In the genomic region with DNA sequence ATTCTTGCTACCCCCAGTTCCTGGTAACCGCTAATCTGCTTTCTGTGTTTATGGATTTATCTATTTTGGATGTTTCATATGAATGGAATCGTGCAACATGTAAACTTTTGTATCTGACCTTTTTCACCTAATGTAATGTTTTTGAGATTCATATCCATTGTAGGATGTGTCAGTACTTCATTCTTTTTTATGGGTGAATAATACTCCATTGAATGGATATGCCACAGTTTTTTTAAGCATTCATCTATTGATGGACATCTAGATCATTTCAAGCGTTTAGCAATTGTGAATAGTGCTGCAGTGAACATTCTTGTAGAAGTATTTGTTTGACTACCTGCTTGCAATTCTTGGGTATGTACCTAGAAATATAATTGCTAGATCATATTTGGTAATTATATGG, we compare ENCODE assay signal across 27 cellular contexts.
"Had no signal": no experiment of that assay in that cellular context is flagged by ENCODE, and none has a peak within 500 bp of the region (broad histone marks: within the 10 kb centered on the region; RNA-seq: fewer than 3 reads in every experiment).

No MANE protein-coding gene starts in this region.

- H3K4me3 ChIP-seq: colonic mucosa, esophagus squamous epithelium, gastrocnemius medialis, heart right ventricle, left lung, lower lobe of right lung had no signal

- FAIRE-seq: islet of Langerhans, keratinocyte had no signal

- H3K4me1 Mint-ChIP-seq: natural killer cell had no signal

- DNase-seq: colonic mucosa; cortex of kidney; effector CD8-positive, alpha-beta T cell; effector memory CD8-positive, alpha-beta T cell; erythroblast; esophagus squamous epithelium; foreskin fibroblast; foreskin melanocyte; gastrocnemius medialis; glutamatergic neuron; head of caudate nucleus; heart right ventricle; hippocampal formation; left cardiac atrium; left lung; left ventricle myocardium superior; lower lobe of right lung; mesendoderm; midbrain; naive thymus-derived CD4-positive, alpha-beta T cell; natural killer cell had no signal

- H3K9me3 ChIP-seq: colonic mucosa, gastrocnemius medialis had no signal

- H3K4me1 ChIP-seq: colonic mucosa, esophagus squamous epithelium, gastrocnemius medialis, lower lobe of right lung had no signal

- ATAC-seq: effector memory CD8-positive, alpha-beta T cell; esophagus mucosa; gastrocnemius medialis; heart right ventricle; left cardiac atrium; left lung; left ventricle myocardium superior; lower lobe of right lung; naive thymus-derived CD4-positive, alpha-beta T cell; natural killer cell had no signal

- H3K27ac Mint-ChIP-seq: dendritic cell treated with granulocyte-macrophage colony-stimulating factor and Interleukin-4, amounts not matched to agents 40 ng/mL and 50 ng/mL, for 4 days; effector memory CD8-positive, alpha-beta T cell; memory B cell; naive thymus-derived CD4-positive, alpha-beta T cell; natural killer cell had no signal

- H3K9me3 Mint-ChIP-seq: dendritic cell treated with granulocyte-macrophage colony-stimulating factor and Interleukin-4, amounts not matched to agents 40 ng/mL and 50 ng/mL, for 4 days; effector memory CD8-positive, alpha-beta T cell; memory B cell had no signal

- H3K27me3 ChIP-seq: colonic mucosa, esophagus squamous epithelium, gastrocnemius medialis, heart right ventricle, left lung had no signal

- H3K27ac ChIP-seq: colonic mucosa, epithelial cell of prostate, esophagus squamous epithelium, gastrocnemius medialis, heart right ventricle, left lung, lower lobe of right lung had no signal

- H3K4me3 Mint-ChIP-seq: dendritic cell treated with granulocyte-macrophage colony-stimulating factor and Interleukin-4, amounts not matched to agents 40 ng/mL and 50 ng/mL, for 4 days; effector memory CD8-positive, alpha-beta T cell; memory B cell; naive thymus-derived CD4-positive, alpha-beta T cell; natural killer cell had no signal

- H3K27me3 Mint-ChIP-seq: dendritic cell treated with granulocyte-macrophage colony-stimulating factor and Interleukin-4, amounts not matched to agents 40 ng/mL and 50 ng/mL, for 4 days; effector memory CD8-positive, alpha-beta T cell; memory B cell; naive thymus-derived CD4-positive, alpha-beta T cell had no signal
